ENCODE assay signal across 8 cellular contexts in the genomic region with DNA sequence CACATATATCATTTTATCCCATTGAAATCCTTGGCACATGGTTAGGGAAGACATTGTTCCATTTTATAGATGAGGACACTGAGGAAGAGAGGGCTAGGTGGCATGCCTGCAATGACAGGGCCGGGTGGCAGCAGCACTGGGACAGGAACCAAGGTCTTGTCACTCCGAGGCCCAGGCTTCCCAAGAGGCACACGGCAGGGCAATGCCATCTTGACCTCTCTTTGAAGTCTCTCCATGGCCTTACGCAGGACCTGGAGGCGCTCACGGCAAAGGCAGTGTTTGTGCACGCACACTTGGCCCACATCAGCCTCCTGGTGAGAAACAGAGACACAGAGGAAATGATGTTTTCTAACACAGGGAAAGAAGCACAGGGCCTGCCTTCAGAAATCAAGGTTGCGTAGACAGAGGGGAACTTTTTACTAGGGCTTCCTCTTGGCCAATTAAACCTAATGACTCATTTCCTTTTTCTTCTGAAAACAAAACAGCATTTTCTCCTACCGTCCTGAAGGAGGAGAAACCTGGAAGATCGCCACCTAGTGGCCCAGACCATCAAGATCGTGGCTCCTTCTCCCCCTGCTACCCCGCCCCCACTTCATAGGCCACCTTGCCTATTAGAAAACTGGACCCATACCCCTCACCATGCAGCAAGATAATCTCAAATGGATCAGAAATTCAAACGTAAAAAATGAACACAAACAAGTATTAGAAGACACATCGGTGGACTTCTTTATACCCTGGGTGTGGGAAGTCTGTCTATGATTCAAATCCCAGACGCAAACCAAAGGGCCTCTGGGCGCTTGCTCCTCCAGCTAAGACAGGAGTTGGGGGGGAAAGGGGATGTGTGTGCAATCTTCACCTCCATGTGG.
A peak's percentile ranks its signal among the peaks of the same experiment; 100 is the strongest.
DNase-seq lines count a peak whose midpoint lies in the region; ATAC-seq and TF ChIP-seq lines count a peak whose summit lies in the region.

No MANE protein-coding gene starts in this region.

- peak; percentile 44 for TF ChIP-seq POLR2A in GM19193 (IDR thresholded peaks at IDR 0.05; ENCODE audit: extremely low read depth, insufficient read depth, insufficient read length)

- H3K4me3 ChIP-seq in BLaER1 = no peak overlapping the region

- peak overlapping the region; percentile 77 for H3K27ac ChIP-seq in BLaER1

- peak; percentile 87 for ATAC-seq in HG03378 (IDR thresholded peaks at IDR 0.05; ENCODE audit: unreplicated experiment)

- H3K9me3 ChIP-seq in BLaER1 = no peaks in the 10 kb centered on the region

- DNase-seq in NCI-H526 treated with DMSO at 0.1 percent for 48 hours (lab: John Stamatoyannopoulos, UW) (peak; percentile 2), ecto neural progenitor cell (ENCODE audit: low spot score) (peak; percentile 77), lung microvascular endothelial cell (ENCODE audit: low read depth in 2 of 2) (peak; percentile 86 to 98)
- DNase-seq in activated CD4-positive, alpha-beta T cell treated with anti-CD3 and anti-CD28 coated beads, Interleukin-2, amount 50 U/mL, for 48 hours = peak; percentile 88 to 92
- peak; percentile 77 for DNase-seq in stimulated activated CD8-positive, alpha-beta memory T cell treated with anti-CD3 and anti-CD28 coated beads, Interleukin-12 subunit alpha, Interleukin-12 subunit beta, amount 100 ng/mL, for 1 hour (ENCODE audit: low read depth)

- no peaks in the 10 kb centered on the region for H3K27me3 ChIP-seq in BLaER1

- H3K36me3 ChIP-seq in BLaER1 = no peaks in the 10 kb centered on the region

- peak overlapping the region; percentile 72 for H3K4me2 ChIP-seq in BLaER1

- H4K20me1 ChIP-seq in BLaER1 = no peaks in the 10 kb centered on the region

- peak overlapping the region; percentile 54; the same call in 1 of the 2 replicates for H3K9ac ChIP-seq in BLaER1

- H3K4me1 ChIP-seq in BLaER1 = peaks cover 40% of the 10 kb centered on the region

Comparison
In these comparisons a context has a peak if more than half of its experiments do, and no peak if none do; other contexts are left out.
1. DNase-seq: peak in every context shown above with its lines; median percentile 92 in lung microvascular endothelial cell; 90 in activated CD4-positive, alpha-beta T cell treated with anti-CD3 and anti-CD28 coated beads, Interleukin-2, amount 50 U/mL, for 48 hours; 77 in ecto neural progenitor cell; 77 in stimulated activated CD8-positive, alpha-beta memory T cell treated with anti-CD3 and anti-CD28 coated beads, Interleukin-12 subunit alpha, Interleukin-12 subunit beta, amount 100 ng/mL, for 1 hour; 2 in NCI-H526 treated with DMSO at 0.1 percent for 48 hours.